In genomic region chr2:43985359-43985758, GRCh38 we compare ENCODE assay signal across 1 cellular context.
A peak's percentile ranks its signal among the peaks of the same experiment; 100 is the strongest.
TF ChIP-seq lines count a peak whose summit lies in the region.

No MANE protein-coding gene starts in this region.

TF ChIP-seq in HepG2, 621 proteins besides CTCF, POLR2A, EP300 and RAD21 (continued from another document):
- TF ChIP-seq ZNF790 (CRISPR knock-in tag; IDR thresholded peaks at IDR 0.05; ENCODE audit: borderline replicate concordance): no peak
- peak; percentile 54; the same call in 1 of the 2 replicates for TF ChIP-seq CEBPB (IDR thresholded peaks at IDR 0.05; ENCODE audit: borderline replicate concordance, low read depth, low read length)
- TF ChIP-seq ATF4 (CRISPR knock-in tag; IDR thresholded peaks at IDR 0.05): peak in 1 of 2 experiments; percentile 94; a peak in 2 of 4 replicates
TF ChIP-seq in HepG2: peak in this region for 5.
